Comparison of ENCODE assay signal across 8 cellular contexts in genomic region chr5:72394688-72395087, GRCh38.
DNase-seq lines count a peak whose midpoint lies in the region; ATAC-seq, FAIRE-seq and TF ChIP-seq lines count a peak whose summit lies in the region.
"Had no signal": no experiment of that assay in that cellular context is flagged by ENCODE, and none has a peak within 500 bp of the region (broad histone marks: within the 10 kb centered on the region; RNA-seq: fewer than 3 reads in every experiment).

No MANE protein-coding gene starts in this region.

- H3K79me2 ChIP-seq in K562 (ENCODE audit: control insufficient read depth, insufficient read depth, low read length) (no peaks in the 10 kb centered on the region), osteoblast (ENCODE audit: insufficient read depth, low read length) (no peaks in the 10 kb centered on the region)

- H3K27me3 ChIP-seq in K562 (ENCODE audit: control insufficient read depth in 2 of 2, insufficient read depth in 2 of 2, low read length in 2 of 2) (peaks cover 3 to 7% of the 10 kb centered on the region in 2 experiments; a peak in 3 of 5 replicates), osteoblast (ENCODE audit: insufficient read depth, low read length) (no peaks in the 10 kb centered on the region)

- H4K20me1 ChIP-seq in K562 (replicated peaks; ENCODE audit: control insufficient read depth, insufficient read depth, low read length) = no peaks in the 10 kb centered on the region
- no peaks in the 10 kb centered on the region for H4K20me1 ChIP-seq in osteoblast (ENCODE audit: insufficient read depth, low read length)

- H3K36me3 ChIP-seq in K562 (ENCODE audit: control insufficient read depth, insufficient read depth, low read length) (no peaks in the 10 kb centered on the region), osteoblast (ENCODE audit: insufficient read depth, low read length) (no peaks in the 10 kb centered on the region)

- H3K9me3 ChIP-seq in K562 (replicated peaks; ENCODE audit: control insufficient read depth, insufficient read depth, low read depth, low read length) (no peaks in the 10 kb centered on the region; the same call in 1 of the 2 replicates), osteoblast (ENCODE audit: low read depth, low read length) (no peaks in the 10 kb centered on the region)

- in situ Hi-C loops in K562 (cut with MboI) = no loop called here

- POLR2A ChIA-PET in K562 (lab: Yijun Ruan, JAX) = interaction anchor here (1.0 to 1.1 kb wide), 2 partner anchors 8 to 458 kb away, joined by 3 read pairs; no protein-coding TSS in a partner anchor

- ATAC-seq in HG03432 (IDR thresholded peaks at IDR 0.05; ENCODE audit: unreplicated experiment) = peak; percentile 45
- peak; percentile 77 for ATAC-seq in K562
- ATAC-seq in HG03025 (IDR thresholded peaks at IDR 0.05; ENCODE audit: low FRiP score, unreplicated experiment) = no peak
- no peak for ATAC-seq in stimulated activated naive CD8-positive, alpha-beta T cell treated with anti-CD3 and anti-CD28 coated beads, Interleukin-15, Interleukin-2, amounts not matched to agents 100 U/mL and 50 U/mL, for 24 hours

- H3K4me1 ChIP-seq in K562 (replicated peaks in 1 of 2; ENCODE audit: control insufficient read depth in 2 of 2, insufficient read depth in 2 of 2, low read length in 2 of 2) (no peaks in the 10 kb centered on the region), osteoblast (ENCODE audit: insufficient read depth, low read length) (peaks cover 24% of the 10 kb centered on the region)

- CTCF ChIA-PET in K562 (lab: Yijun Ruan, JAX; ENCODE audit: low intra/inter-chr PET ratio) = interaction anchor here (1.2 kb wide), 1 partner anchor 130 kb away, joined by 8 read pairs; no protein-coding TSS in a partner anchor

- no peak overlapping the region for H3K9ac ChIP-seq in K562 (ENCODE audit: insufficient read depth in 1 of 2, low read depth in 2 of 2, low read length in 2 of 2)

- TF ChIP-seq RAD21 in K562 (CRISPR knock-in tag; conservative IDR thresholded peaks at IDR 0.05 in 1 of 2, IDR thresholded peaks at IDR 0.05 in 1 of 2) = peak; percentile 71 to 77

- H3K4me3 ChIP-seq in GM12865 (ENCODE audit: low read depth, low read length) (no peak overlapping the region), K562 (no peak overlapping the region), osteoblast (ENCODE audit: insufficient read depth, low read length) (no peak overlapping the region)

- TF ChIP-seq CTCF in GM12865 (IDR thresholded peaks at IDR 0.05; ENCODE audit: insufficient read depth, low read depth, low read length, missing control alignments) = peak; percentile 66
- peak; percentile 55 to 62 (median 59) for TF ChIP-seq CTCF in K562 (IDR thresholded peaks at IDR 0.05 in 2 of 3, conservative IDR thresholded peaks at IDR 0.05 in 1 of 3; ENCODE audit: insufficient read depth in 2 of 3, low read depth in 1 of 3, low read length in 3 of 3)
- TF ChIP-seq CTCF in osteoblast (IDR thresholded peaks at IDR 0.05; ENCODE audit: extremely low read depth, low read depth, low read length) = peak; percentile 41

- H3K27ac ChIP-seq in K562 (ENCODE audit: extremely low read depth, low read depth, low read length) = no peak overlapping the region
- no peak overlapping the region for H3K27ac ChIP-seq in osteoblast (ENCODE audit: low read depth, low read length)

- TF ChIP-seq EP300 in K562 (IDR thresholded peaks at IDR 0.05; ENCODE audit: low read length) = no peak

- H3K9me1 ChIP-seq in K562 (ENCODE audit: control insufficient read depth, insufficient read depth, low read length) = no peaks in the 10 kb centered on the region

- 0% methylated on average over 2 of the region's 2 CpGs for WGBS in K562 (ENCODE audit: insufficient coverage, low coverage, missing lambda C conversion rate)

- BruUV-seq in K562 (replicated peaks; lab: Mats Ljungman, UMichigan) = no TSS peak

- TF ChIP-seq POLR2A in K562 (conservative IDR thresholded peaks at IDR 0.05) = no peak

- H2AFZ ChIP-seq in K562 (ENCODE audit: low read depth, low read length) (no peak overlapping the region), osteoblast (ENCODE audit: low read length) (peak overlapping the region; percentile 48)

- peak; percentile 63 for FAIRE-seq in K562 (lab: Jason Lieb, UNC)

- intact Hi-C loops in K562 (cut with micrococcal nuclease) = loop anchor here (1.0 kb wide), 1 partner anchor 130 kb away; no protein-coding TSS in a partner anchor

- DNase-seq in GM12865 (ENCODE audit: low read depth) = peak; percentile 72
- DNase-seq in K562 (ENCODE audit: extremely low read depth in 1 of 4, low spot score in 3 of 4) = peak in 2 of 4 experiments; percentile 22 to 41
- no peak for DNase-seq in osteoblast (ENCODE audit: insufficient read length, low spot score, missing footprints)
- DNase-seq in T-helper 1 cell = no peak
- no peak for DNase-seq in stimulated activated naive CD8-positive, alpha-beta T cell treated with anti-CD3 and anti-CD28 coated beads, Interleukin-15, Interleukin-2, amounts not matched to agents 100 U/mL and 50 U/mL, for 24 hours
- DNase-seq: activated gamma-delta T cell had no signal

- H3K4me2 ChIP-seq in K562 (ENCODE audit: insufficient read depth, low read length) (no peak overlapping the region), osteoblast (ENCODE audit: insufficient read depth, low read length) (no peak overlapping the region)

TF ChIP-seq in K562, 482 proteins besides CTCF, POLR2A, EP300 and RAD21:
- TF ChIP-seq SMC3 (conservative IDR thresholded peaks at IDR 0.05; ENCODE audit: insufficient read depth, low read depth, low read length) = 0 out of 2 replicates have a peak, but pooled peaks have one; percentile 22
- TF ChIP-seq RCOR1 (IDR thresholded peaks at IDR 0.05; ENCODE audit: borderline replicate concordance in 1 of 2, low read depth in 2 of 2, low read length in 2 of 2) = 0 out of 4 replicates have a peak, but pooled peaks of 1 of the 2 experiments have one; percentile 27
- TF ChIP-seq, protein P1, sequence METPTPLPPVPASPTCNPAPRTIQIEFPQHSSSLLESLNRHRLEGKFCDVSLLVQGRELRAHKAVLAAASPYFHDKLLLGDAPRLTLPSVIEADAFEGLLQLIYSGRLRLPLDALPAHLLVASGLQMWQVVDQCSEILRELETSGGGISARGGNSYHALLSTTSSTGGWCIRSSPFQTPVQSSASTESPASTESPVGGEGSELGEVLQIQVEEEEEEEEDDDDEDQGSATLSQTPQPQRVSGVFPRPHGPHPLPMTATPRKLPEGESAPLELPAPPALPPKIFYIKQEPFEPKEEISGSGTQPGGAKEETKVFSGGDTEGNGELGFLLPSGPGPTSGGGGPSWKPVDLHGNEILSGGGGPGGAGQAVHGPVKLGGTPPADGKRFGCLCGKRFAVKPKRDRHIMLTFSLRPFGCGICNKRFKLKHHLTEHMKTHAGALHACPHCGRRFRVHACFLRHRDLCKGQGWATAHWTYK (CRISPR knock-in tag; IDR thresholded peaks at IDR 0.05) = peak; percentile 78; the same call in 1 of the 2 replicates
- TF ChIP-seq EP400 (IDR thresholded peaks at IDR 0.05) = no peak
- peak; percentile 48; the same call in 1 of the 2 replicates for TF ChIP-seq DEAF1 (CRISPR knock-in tag; IDR thresholded peaks at IDR 0.05)

Comparison
In these comparisons a context has a peak if more than half of its experiments do, and no peak if none do; other contexts are left out.
1. ATAC-seq: peak in HG03432 (single experiment) and K562 (single experiment); none in HG03025 (single experiment) and stimulated activated naive CD8-positive, alpha-beta T cell treated with anti-CD3 and anti-CD28 coated beads, Interleukin-15, Interleukin-2, amounts not matched to agents 100 U/mL and 50 U/mL, for 24 hours (single experiment).
2. Peak in every context shown above with its lines, with median percentiles within 50 percentile points of each other: CTCF ChIP-seq.